1 cellular context compared by ENCODE assay signal in the genomic region with DNA sequence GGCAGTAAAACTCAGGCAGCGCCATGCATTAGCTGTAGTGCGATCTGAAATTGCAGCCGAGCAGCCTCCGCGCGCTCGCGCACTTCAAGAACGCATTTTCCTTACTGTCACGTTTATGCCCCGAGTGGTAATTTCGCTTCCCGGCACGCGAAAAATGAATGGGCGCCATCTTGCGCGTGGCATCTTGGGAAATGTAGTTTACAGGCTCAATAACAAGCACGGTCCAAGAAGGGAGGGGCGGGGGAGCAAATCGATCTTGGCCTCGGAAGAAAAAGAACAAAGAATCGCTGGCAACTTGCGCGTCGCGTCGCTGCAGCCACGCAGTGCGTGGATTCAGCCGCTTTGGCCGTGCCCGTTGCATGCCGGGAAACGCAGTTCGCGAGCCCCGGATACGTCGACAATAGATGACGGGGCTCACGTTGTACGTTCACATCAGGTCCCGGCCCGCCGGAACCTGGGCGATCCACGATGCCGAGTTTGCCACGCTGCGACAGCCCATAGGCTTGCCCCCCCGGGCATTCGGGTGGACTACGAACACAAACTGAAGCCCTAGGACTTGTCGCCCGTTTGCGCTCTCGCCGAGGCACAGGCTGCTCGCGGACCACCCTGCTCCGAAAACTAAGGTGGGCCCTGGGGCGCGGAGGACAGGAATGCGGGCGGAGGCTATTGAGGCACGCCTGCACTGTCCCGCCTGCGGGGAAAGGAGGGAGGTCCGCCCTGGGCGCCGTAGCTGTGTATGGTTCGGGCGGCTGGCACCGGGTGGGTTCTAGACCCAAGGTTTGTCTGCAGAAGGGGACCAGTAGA.
TF ChIP-seq lines count a peak whose summit lies in the region.

Gene FTSJ1, plus strand, starts transcription at position 426 of the 804 bp plus-strand sequence. CDS start 1,849 bp downstream, outside the sequence.

TF ChIP-seq in K562, 482 proteins besides CTCF, POLR2A, EP300 and RAD21 (continued from another document and continues in another):
- TF ChIP-seq SMAD1 (IDR thresholded peaks at IDR 0.05; ENCODE audit: low read depth, low read length, partially characterized antibody) (no peak), MYBL2 (IDR thresholded peaks at IDR 0.05; ENCODE audit: low read depth) (no peak), MYBL2 (CRISPR knock-in tag; IDR thresholded peaks at IDR 0.05; ENCODE audit: borderline replicate concordance) (no peak), CBFB (CRISPR knock-in tag; IDR thresholded peaks at IDR 0.05) (no peak), ADNP (tag; IDR thresholded peaks at IDR 0.05) (no peak), SNAPC5 (CRISPR knock-in tag; IDR thresholded peaks at IDR 0.05) (no peak), ZNF232 (CRISPR knock-in tag; IDR thresholded peaks at IDR 0.05) (no peak), ZNF407 (IDR thresholded peaks at IDR 0.05; ENCODE audit: low read depth) (no peak), ZKSCAN1 (IDR thresholded peaks at IDR 0.05; ENCODE audit: low read depth, low read length) (no peak), FOSL1 (tag; conservative IDR thresholded peaks at IDR 0.05) (peak; percentile 43), ZNF589 (CRISPR knock-in tag; IDR thresholded peaks at IDR 0.05; ENCODE audit: low read depth) (no peak), POLR2G (IDR thresholded peaks at IDR 0.05; ENCODE audit: low read depth, low read length) (peak; percentile 90), STAT5A (IDR thresholded peaks at IDR 0.05; ENCODE audit: borderline replicate concordance, low read length) (no peak), MBD2 (IDR thresholded peaks at IDR 0.05; ENCODE audit: borderline replicate concordance, low read depth) (peak; percentile 71; the same call in 1 of the 2 replicates), KLF13 (tag; IDR thresholded peaks at IDR 0.05; ENCODE audit: borderline replicate concordance, low read depth) (no peak), ARID1B (IDR thresholded peaks at IDR 0.05) (no peak), HDAC8 (tag; IDR thresholded peaks at IDR 0.05) (0 out of 2 replicates have a peak, but pooled peaks have one; percentile 60), FOXJ3 (CRISPR knock-in tag; IDR thresholded peaks at IDR 0.05) (no peak), BCLAF1 (IDR thresholded peaks at IDR 0.05; ENCODE audit: borderline replicate concordance in 1 of 2, control insufficient read depth in 1 of 2, low read depth in 2 of 2, low read length in 1 of 2) (no peak), CEBPB (tag; IDR thresholded peaks at IDR 0.05) (no peak), ZNF436 (CRISPR knock-in tag; IDR thresholded peaks at IDR 0.05) (no peak), SMARCA5 (IDR thresholded peaks at IDR 0.05) (no peak), NR1H2 (CRISPR knock-in tag; IDR thresholded peaks at IDR 0.05) (0 out of 2 replicates have a peak, but pooled peaks have one; percentile 50), ZNF134 (CRISPR knock-in tag; conservative IDR thresholded peaks at IDR 0.05) (no peak), ZNF518B (CRISPR knock-in tag; IDR thresholded peaks at IDR 0.05) (no peak), CREB1 (IDR thresholded peaks at IDR 0.05) (peak; percentile 97), CREB1 (CRISPR knock-in tag; IDR thresholded peaks at IDR 0.05) (peak; percentile 95), ZNF324 (CRISPR knock-in tag; IDR thresholded peaks at IDR 0.05) (no peak), POLR3A (IDR thresholded peaks at IDR 0.05; ENCODE audit: borderline replicate concordance, extremely low read depth, insufficient read depth, insufficient read length) (no peak), ZSCAN29 (IDR thresholded peaks at IDR 0.05) (no peak), CBFA2T2 (conservative IDR thresholded peaks at IDR 0.05) (no peak), ZNF316 (IDR thresholded peaks at IDR 0.05) (no peak), ETV5 (CRISPR knock-in tag; IDR thresholded peaks at IDR 0.05; ENCODE audit: low read depth) (peak; percentile 66; the same call in 1 of the 2 replicates)
- TF ChIP-seq, protein P1, sequence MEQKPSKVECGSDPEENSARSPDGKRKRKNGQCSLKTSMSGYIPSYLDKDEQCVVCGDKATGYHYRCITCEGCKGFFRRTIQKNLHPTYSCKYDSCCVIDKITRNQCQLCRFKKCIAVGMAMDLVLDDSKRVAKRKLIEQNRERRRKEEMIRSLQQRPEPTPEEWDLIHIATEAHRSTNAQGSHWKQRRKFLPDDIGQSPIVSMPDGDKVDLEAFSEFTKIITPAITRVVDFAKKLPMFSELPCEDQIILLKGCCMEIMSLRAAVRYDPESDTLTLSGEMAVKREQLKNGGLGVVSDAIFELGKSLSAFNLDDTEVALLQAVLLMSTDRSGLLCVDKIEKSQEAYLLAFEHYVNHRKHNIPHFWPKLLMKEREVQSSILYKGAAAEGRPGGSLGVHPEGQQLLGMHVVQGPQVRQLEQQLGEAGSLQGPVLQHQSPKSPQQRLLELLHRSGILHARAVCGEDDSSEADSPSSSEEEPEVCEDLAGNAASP (IDR thresholded peaks at IDR 0.05) = no peak
- TF ChIP-seq, protein P2, sequence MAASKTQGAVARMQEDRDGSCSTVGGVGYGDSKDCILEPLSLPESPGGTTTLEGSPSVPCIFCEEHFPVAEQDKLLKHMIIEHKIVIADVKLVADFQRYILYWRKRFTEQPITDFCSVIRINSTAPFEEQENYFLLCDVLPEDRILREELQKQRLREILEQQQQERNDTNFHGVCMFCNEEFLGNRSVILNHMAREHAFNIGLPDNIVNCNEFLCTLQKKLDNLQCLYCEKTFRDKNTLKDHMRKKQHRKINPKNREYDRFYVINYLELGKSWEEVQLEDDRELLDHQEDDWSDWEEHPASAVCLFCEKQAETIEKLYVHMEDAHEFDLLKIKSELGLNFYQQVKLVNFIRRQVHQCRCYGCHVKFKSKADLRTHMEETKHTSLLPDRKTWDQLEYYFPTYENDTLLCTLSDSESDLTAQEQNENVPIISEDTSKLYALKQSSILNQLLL (CRISPR knock-in tag; IDR thresholded peaks at IDR 0.05; ENCODE audit: borderline replicate concordance) = no peak
- TF ChIP-seq, protein P3, sequence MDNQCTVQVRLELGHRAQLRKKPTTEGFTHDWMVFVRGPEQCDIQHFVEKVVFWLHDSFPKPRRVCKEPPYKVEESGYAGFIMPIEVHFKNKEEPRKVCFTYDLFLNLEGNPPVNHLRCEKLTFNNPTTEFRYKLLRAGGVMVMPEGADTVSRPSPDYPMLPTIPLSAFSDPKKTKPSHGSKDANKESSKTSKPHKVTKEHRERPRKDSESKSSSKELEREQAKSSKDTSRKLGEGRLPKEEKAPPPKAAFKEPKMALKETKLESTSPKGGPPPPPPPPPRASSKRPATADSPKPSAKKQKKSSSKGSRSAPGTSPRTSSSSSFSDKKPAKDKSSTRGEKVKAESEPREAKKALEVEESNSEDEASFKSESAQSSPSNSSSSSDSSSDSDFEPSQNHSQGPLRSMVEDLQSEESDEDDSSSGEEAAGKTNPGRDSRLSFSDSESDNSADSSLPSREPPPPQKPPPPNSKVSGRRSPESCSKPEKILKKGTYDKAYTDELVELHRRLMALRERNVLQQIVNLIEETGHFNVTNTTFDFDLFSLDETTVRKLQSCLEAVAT (IDR thresholded peaks at IDR 0.05) = no peak
